Comparison of ENCODE assay signal across 7 cellular contexts in the genomic region with DNA sequence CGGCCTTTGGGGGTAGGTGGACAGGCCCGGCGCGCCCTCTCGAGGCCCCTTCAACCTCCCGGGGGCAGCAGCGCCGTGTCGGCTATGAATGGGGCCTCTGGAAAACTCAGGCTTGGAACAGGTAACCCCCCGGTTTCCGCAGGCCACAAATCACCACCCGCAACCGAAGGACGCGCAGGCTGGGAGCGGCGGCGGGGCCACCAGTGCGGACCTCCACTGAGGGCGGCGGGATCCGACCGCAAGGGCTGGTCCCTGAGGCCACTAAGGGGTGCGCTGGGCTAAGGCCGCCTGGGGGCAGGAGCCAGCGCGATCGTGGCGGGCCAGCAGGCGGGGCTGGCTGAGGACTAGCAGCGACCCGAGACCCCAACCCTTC. TPM values are rescaled to one million over a fixed set of nuclear protein-coding genes. Genes with fewer than 3 reads are reported as not detected.
A peak's percentile ranks its signal among the peaks of the same experiment; 100 is the strongest.
DNase-seq lines count a peak whose midpoint lies in the region; ATAC-seq and TF ChIP-seq lines count a peak whose summit lies in the region.

No MANE protein-coding gene starts in this region.

- TF ChIP-seq POLR2A in GM10847 (IDR thresholded peaks at IDR 0.05; ENCODE audit: extremely low read depth, insufficient read length): peak; percentile 78

- ATAC-seq in GM21447 (IDR thresholded peaks at IDR 0.05; ENCODE audit: unreplicated experiment): peak; percentile 22
- ATAC-seq in activated naive CD4-positive, alpha-beta T cell treated with anti-CD3 and anti-CD28 coated beads, Interleukin-2, amount 50 U/mL, for 72 hours: peak; percentile 1 to 6

- DNase-seq in activated naive CD4-positive, alpha-beta T cell treated with anti-CD3 and anti-CD28 coated beads, Interleukin-2, amount 50 U/mL, for 72 hours (ENCODE audit: low spot score in 2 of 2): no peak
- peak; percentile 83 for DNase-seq in cardiac septum (ENCODE audit: low spot score)
- peak in 9 of 10 donors; percentile 44 to 94 (median 56) for DNase-seq in posterior cingulate gyrus
- no peak for DNase-seq in DMS 273 (lab: John Stamatoyannopoulos, UW; ENCODE audit: unreplicated experiment)

- peak overlapping the region; percentile 97 to 100 for H3K27ac Mint-ChIP-seq in activated naive CD4-positive, alpha-beta T cell treated with anti-CD3 and anti-CD28 coated beads, Interleukin-2, amount 50 U/mL, for 72 hours

- no peaks in the 10 kb centered on the region for H3K9me3 Mint-ChIP-seq in activated naive CD4-positive, alpha-beta T cell treated with anti-CD3 and anti-CD28 coated beads, Interleukin-2, amount 50 U/mL, for 72 hours

- TF ChIP-seq EP300 in Ishikawa (IDR thresholded peaks at IDR 0.05; ENCODE audit: borderline replicate concordance): no peak

- intact Hi-C loops in cardiac septum (cut with DNase I) (loop anchor here (1.0 to 10.0 kb wide), 6 partner anchors 17 to 645 kb away; a partner anchor contains a TSS), posterior cingulate gyrus (cut with DNase I) (loop anchor here (5.0 kb wide), 1 partner anchor 367 kb away; a partner anchor contains a TSS)

- TF ChIP-seq RAD21 in Ishikawa (IDR thresholded peaks at IDR 0.05; ENCODE audit: low read depth): peak; percentile 26; the same call in 1 of the 2 replicates

- H3K36me3 Mint-ChIP-seq in activated naive CD4-positive, alpha-beta T cell treated with anti-CD3 and anti-CD28 coated beads, Interleukin-2, amount 50 U/mL, for 72 hours: peaks cover 44 to 56% of the 10 kb centered on the region in 2 donors

TF ChIP-seq in Ishikawa, 13 proteins besides CTCF, POLR2A, EP300 and RAD21:
- TF ChIP-seq, protein P1, sequence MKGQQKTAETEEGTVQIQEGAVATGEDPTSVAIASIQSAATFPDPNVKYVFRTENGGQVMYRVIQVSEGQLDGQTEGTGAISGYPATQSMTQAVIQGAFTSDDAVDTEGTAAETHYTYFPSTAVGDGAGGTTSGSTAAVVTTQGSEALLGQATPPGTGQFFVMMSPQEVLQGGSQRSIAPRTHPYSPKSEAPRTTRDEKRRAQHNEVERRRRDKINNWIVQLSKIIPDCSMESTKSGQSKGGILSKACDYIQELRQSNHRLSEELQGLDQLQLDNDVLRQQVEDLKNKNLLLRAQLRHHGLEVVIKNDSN (IDR thresholded peaks at IDR 0.05): no peak
- TF ChIP-seq TAF1 (IDR thresholded peaks at IDR 0.05; ENCODE audit: low read depth): peak; percentile 36
- TF ChIP-seq YY1 (IDR thresholded peaks at IDR 0.05; ENCODE audit: low read depth): peak; percentile 22; the same call in 1 of the 2 replicates
- TF ChIP-seq FOXM1 (IDR thresholded peaks at IDR 0.05; ENCODE audit: borderline replicate concordance, low read depth): no peak
- TF ChIP-seq CEBPB (IDR thresholded peaks at IDR 0.05): no peak
- 0 out of 2 replicates have a peak, but pooled peaks have one; percentile 42 for TF ChIP-seq NFIC (IDR thresholded peaks at IDR 0.05)
- TF ChIP-seq TEAD4 (IDR thresholded peaks at IDR 0.05): no peak
- no peak for TF ChIP-seq CREB1 (IDR thresholded peaks at IDR 0.05; ENCODE audit: low read depth)
- TF ChIP-seq TCF12 (IDR thresholded peaks at IDR 0.05; ENCODE audit: low read depth): no peak
- TF ChIP-seq ZBTB7A (IDR thresholded peaks at IDR 0.05; ENCODE audit: low read depth): peak; percentile 99; the same call in 1 of the 2 replicates
- TF ChIP-seq EGR1 (IDR thresholded peaks at IDR 0.05): no peak
- TF ChIP-seq, protein P2, sequence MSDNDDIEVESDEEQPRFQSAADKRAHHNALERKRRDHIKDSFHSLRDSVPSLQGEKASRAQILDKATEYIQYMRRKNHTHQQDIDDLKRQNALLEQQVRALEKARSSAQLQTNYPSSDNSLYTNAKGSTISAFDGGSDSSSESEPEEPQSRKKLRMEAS (IDR thresholded peaks at IDR 0.05): no peak
- TF ChIP-seq, protein P3, sequence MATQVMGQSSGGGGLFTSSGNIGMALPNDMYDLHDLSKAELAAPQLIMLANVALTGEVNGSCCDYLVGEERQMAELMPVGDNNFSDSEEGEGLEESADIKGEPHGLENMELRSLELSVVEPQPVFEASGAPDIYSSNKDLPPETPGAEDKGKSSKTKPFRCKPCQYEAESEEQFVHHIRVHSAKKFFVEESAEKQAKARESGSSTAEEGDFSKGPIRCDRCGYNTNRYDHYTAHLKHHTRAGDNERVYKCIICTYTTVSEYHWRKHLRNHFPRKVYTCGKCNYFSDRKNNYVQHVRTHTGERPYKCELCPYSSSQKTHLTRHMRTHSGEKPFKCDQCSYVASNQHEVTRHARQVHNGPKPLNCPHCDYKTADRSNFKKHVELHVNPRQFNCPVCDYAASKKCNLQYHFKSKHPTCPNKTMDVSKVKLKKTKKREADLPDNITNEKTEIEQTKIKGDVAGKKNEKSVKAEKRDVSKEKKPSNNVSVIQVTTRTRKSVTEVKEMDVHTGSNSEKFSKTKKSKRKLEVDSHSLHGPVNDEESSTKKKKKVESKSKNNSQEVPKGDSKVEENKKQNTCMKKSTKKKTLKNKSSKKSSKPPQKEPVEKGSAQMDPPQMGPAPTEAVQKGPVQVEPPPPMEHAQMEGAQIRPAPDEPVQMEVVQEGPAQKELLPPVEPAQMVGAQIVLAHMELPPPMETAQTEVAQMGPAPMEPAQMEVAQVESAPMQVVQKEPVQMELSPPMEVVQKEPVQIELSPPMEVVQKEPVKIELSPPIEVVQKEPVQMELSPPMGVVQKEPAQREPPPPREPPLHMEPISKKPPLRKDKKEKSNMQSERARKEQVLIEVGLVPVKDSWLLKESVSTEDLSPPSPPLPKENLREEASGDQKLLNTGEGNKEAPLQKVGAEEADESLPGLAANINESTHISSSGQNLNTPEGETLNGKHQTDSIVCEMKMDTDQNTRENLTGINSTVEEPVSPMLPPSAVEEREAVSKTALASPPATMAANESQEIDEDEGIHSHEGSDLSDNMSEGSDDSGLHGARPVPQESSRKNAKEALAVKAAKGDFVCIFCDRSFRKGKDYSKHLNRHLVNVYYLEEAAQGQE (IDR thresholded peaks at IDR 0.05; ENCODE audit: low read depth): no peak

RNA-seq across cellular contexts. Expression of a gene that starts 0.7 kb away (rescaled TPM):
- 100 to 1,000 TPM; 460 to 506 TPM for total RNA-seq in activated naive CD4-positive, alpha-beta T cell treated with anti-CD3 and anti-CD28 coated beads, Interleukin-2, amount 50 U/mL, for 72 hours
- 177 TPM for total RNA-seq in cardiac septum

RNA-seq across cellular contexts. Expression of a gene that starts 12.9 kb away (rescaled TPM):
- 10 to 100 TPM; 47.6 to 64.2 TPM for total RNA-seq in activated naive CD4-positive, alpha-beta T cell treated with anti-CD3 and anti-CD28 coated beads, Interleukin-2, amount 50 U/mL, for 72 hours
- 43.7 TPM for total RNA-seq in cardiac septum

RNA-seq across cellular contexts. Expression of a gene that starts 17.6 kb away (rescaled TPM):
- 10 to 100 TPM; 37.5 to 52.2 TPM for total RNA-seq in activated naive CD4-positive, alpha-beta T cell treated with anti-CD3 and anti-CD28 coated beads, Interleukin-2, amount 50 U/mL, for 72 hours
- 19.4 TPM for total RNA-seq in cardiac septum

RNA-seq across cellular contexts. Expression of a gene that starts 50.9 kb away (rescaled TPM):
- 1 to 10 TPM in 1 of 2 donors, under 1 TPM in 1; 0.27 to 1.4 TPM for total RNA-seq in activated naive CD4-positive, alpha-beta T cell treated with anti-CD3 and anti-CD28 coated beads, Interleukin-2, amount 50 U/mL, for 72 hours
- 0.03 TPM for total RNA-seq in cardiac septum

Comparison
In these comparisons a context has a peak if more than half of its experiments do, and no peak if none do; other contexts are left out.
1. DNase-seq: peak in cardiac septum (single experiment) and posterior cingulate gyrus (9 of 10); none in activated naive CD4-positive, alpha-beta T cell treated with anti-CD3 and anti-CD28 coated beads, Interleukin-2, amount 50 U/mL, for 72 hours (0 of 2) and DMS 273 (single experiment).